In the genomic region with DNA sequence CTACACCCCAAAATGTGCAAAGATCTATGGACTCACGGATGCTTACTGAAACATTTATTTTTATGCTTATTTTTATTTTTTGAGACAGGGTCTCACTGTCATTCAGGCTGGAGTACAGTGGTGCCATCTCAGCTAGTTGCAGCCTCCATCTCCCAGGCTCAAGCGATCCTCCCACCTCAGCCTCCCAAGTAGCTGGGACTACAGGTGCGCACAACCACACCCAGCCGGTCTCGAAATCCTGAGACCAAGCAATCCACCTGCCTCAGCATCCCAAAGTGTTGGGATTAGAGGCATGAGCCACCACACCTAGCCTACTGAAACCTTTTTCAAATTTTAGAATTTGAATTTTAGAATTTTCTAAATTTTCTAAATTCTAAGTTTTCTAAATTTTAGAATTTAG, we compare ENCODE assay signal across 25 cellular contexts. TPM values are rescaled to one million over a fixed set of nuclear protein-coding genes. Genes with fewer than 3 reads are reported as not detected.
"Had no signal": no experiment of that assay in that cellular context is flagged by ENCODE, and none has a peak within 500 bp of the region (broad histone marks: within the 10 kb centered on the region; RNA-seq: fewer than 3 reads in every experiment).

No MANE protein-coding gene starts in this region.

- H3K27ac Mint-ChIP-seq: dendritic cell treated with granulocyte-macrophage colony-stimulating factor and Interleukin-4, amounts not matched to agents 40 ng/mL and 50 ng/mL, for 4 days; effector memory CD8-positive, alpha-beta T cell; endodermal cell had no signal

- DNase-seq: colonic mucosa; cortex of kidney; dermis blood vessel endothelial cell; dorsolateral prefrontal cortex; effector CD4-positive, alpha-beta T cell; effector CD8-positive, alpha-beta T cell; effector memory CD4-positive, alpha-beta T cell; effector memory CD8-positive, alpha-beta T cell; endodermal cell; erythroblast; esophagus squamous epithelium; foreskin fibroblast; foreskin keratinocyte; foreskin melanocyte; gastrocnemius medialis; glutamatergic neuron; head of caudate nucleus; heart left ventricle; heart right ventricle had no signal

- H3K4me3 ChIP-seq: colonic mucosa, coronary artery, dorsolateral prefrontal cortex, esophagus muscularis mucosa, esophagus squamous epithelium, gastrocnemius medialis, gastroesophageal sphincter, heart left ventricle, heart right ventricle had no signal

- H3K27ac ChIP-seq: colonic mucosa, epithelial cell of prostate, foreskin keratinocyte, gastrocnemius medialis had no signal

- H3K9me3 ChIP-seq: colonic mucosa, esophagus muscularis mucosa, esophagus squamous epithelium, gastrocnemius medialis, gastroesophageal sphincter, heart left ventricle, heart right ventricle had no signal

- H3K9me3 Mint-ChIP-seq: dendritic cell treated with granulocyte-macrophage colony-stimulating factor and Interleukin-4, amounts not matched to agents 40 ng/mL and 50 ng/mL, for 4 days; effector memory CD8-positive, alpha-beta T cell; endodermal cell had no signal

- H3K27me3 ChIP-seq: colonic mucosa, dorsolateral prefrontal cortex, esophagus muscularis mucosa, esophagus squamous epithelium, foreskin keratinocyte, gastrocnemius medialis, gastroesophageal sphincter, heart left ventricle, heart right ventricle had no signal

- ATAC-seq: effector memory CD8-positive, alpha-beta T cell; esophagus mucosa; foreskin keratinocyte; gastrocnemius medialis; gastroesophageal sphincter; heart left ventricle; heart right ventricle had no signal

- H3K27me3 Mint-ChIP-seq: dendritic cell treated with granulocyte-macrophage colony-stimulating factor and Interleukin-4, amounts not matched to agents 40 ng/mL and 50 ng/mL, for 4 days had no signal

- H3K4me3 Mint-ChIP-seq: dendritic cell treated with granulocyte-macrophage colony-stimulating factor and Interleukin-4, amounts not matched to agents 40 ng/mL and 50 ng/mL, for 4 days; effector memory CD8-positive, alpha-beta T cell; endodermal cell had no signal

- H3K4me1 ChIP-seq: colonic mucosa had no signal

- H3K36me3 ChIP-seq: colonic mucosa, gastrocnemius medialis had no signal

RNA-seq across cellular contexts. Expression of a gene that starts 50.8 kb away (rescaled TPM):
- total RNA-seq: foreskin keratinocyte had no signal
- polyA plus RNA-seq: foreskin keratinocyte had no signal
